ENCODE assay signal across 21 cellular contexts in genomic region chrX:136423724-136424123, GRCh38.
"Had no signal": no experiment of that assay in that cellular context is flagged by ENCODE, and none has a peak within 500 bp of the region (broad histone marks: within the 10 kb centered on the region; RNA-seq: fewer than 3 reads in every experiment).

No MANE protein-coding gene starts in this region.

- H3K4me3 ChIP-seq: MG63, SJSA1, SK-N-MC had no signal

- H3K36me3 ChIP-seq: MG63, SJSA1 had no signal

- DNase-seq: KBM-7, MG63, NCI-H1092, NCI-H1105 treated with DMSO at 0.1 percent for 48 hours, NCI-H1417 treated with DMSO at 0.1 percent for 48 hours, NCI-H146, NCI-H1694 treated with DMSO at 0.1 percent for 48 hours, NCI-H1930, NCI-H2081, NCI-H2107, NCI-H226, NCI-H446, NCI-H510A, NCI-H524 treated with DMSO at 0.1 percent for 48 hours, NCI-H69, NCI-H774, SHP77 had no signal

- H3K27ac ChIP-seq: RWPE1, SJSA1, SK-N-MC had no signal

- ATAC-seq: Panc1 had no signal

- H3K27me3 ChIP-seq: MG63, SJSA1 had no signal

- H3K4me1 ChIP-seq: SJSA1 had no signal
